31 cellular contexts compared by ENCODE assay signal in genomic region chr14:94123296-94123695, GRCh38. TPM values are rescaled to one million over a fixed set of nuclear protein-coding genes. Genes with fewer than 3 reads are reported as not detected.
"Had no signal": no experiment of that assay in that cellular context is flagged by ENCODE, and none has a peak within 500 bp of the region (broad histone marks: within the 10 kb centered on the region; RNA-seq: fewer than 3 reads in every experiment).

No MANE protein-coding gene starts in this region.

- H3K27me3 Mint-ChIP-seq: activated naive CD8-positive, alpha-beta T cell treated with anti-CD3 and anti-CD28 coated beads for 36 hours had no signal

- H3K36me3 ChIP-seq: right lobe of liver, suprapubic skin, transverse colon, uterus had no signal

- H3K27ac ChIP-seq: adrenal gland, body of pancreas, esophagus muscularis mucosa, foreskin keratinocyte, heart left ventricle, left lung, right lobe of liver, suprapubic skin, transverse colon, uterus, VCaP had no signal

- H3K4me1 Mint-ChIP-seq: activated naive CD8-positive, alpha-beta T cell treated with anti-CD3 and anti-CD28 coated beads for 36 hours had no signal

- ATAC-seq: body of pancreas; foreskin keratinocyte; heart left ventricle; left lung; mucosa of descending colon; natural killer cell treated with Interleukin-12 subunit alpha and Interleukin-12 subunit beta and Interleukin-15 and Interleukin-18, amount 100 ng/mL, for 72 hours; stimulated activated memory B cell treated with anti-CD40 and anti-IgM and Interleukin-4, amounts not matched to agents 10 μg/mL and 1 μg/mL and 100 μg/mL, for 72 hours had no signal

- H3K4me1 ChIP-seq: adrenal gland, body of pancreas, foreskin keratinocyte, right lobe of liver, uterus had no signal

- DNase-seq: activated CD8-positive, alpha-beta memory T cell treated with anti-CD3 and anti-CD28 coated beads for 24 hours; activated CD8-positive, alpha-beta memory T cell treated with anti-CD3 and anti-CD28 coated beads, Interleukin-2, amount 50 U/mL, for 4 hours; activated naive CD4-positive, alpha-beta T cell treated with Interleukin-2 at 50 U/mL for 16 hours; activated naive CD8-positive, alpha-beta T cell treated with anti-CD3 and anti-CD28 coated beads for 36 hours; aorta; body of pancreas; cerebellar nuclear complex; foreskin keratinocyte; kidney glomerular epithelial cell; left lung; mesendoderm; mucosa of descending colon; posterior cingulate gyrus; right lobe of liver; SK-N-SH; small intestine; stimulated activated CD4-positive, alpha-beta T cell treated with anti-CD3 and anti-CD28 coated beads, Interleukin-4, amount 100 ng/mL, for 24 hours; SW 1271; T-helper 9 cell; transverse colon; uterus had no signal

- H3K27me3 ChIP-seq: adrenal gland, body of pancreas, esophagus muscularis mucosa, heart left ventricle, left lung, right lobe of liver, suprapubic skin, transverse colon, uterus had no signal

- H3K36me3 Mint-ChIP-seq: natural killer cell treated with Interleukin-12 subunit alpha and Interleukin-12 subunit beta and Interleukin-15 and Interleukin-18, amount 100 ng/mL, for 72 hours had no signal

- H3K9me3 ChIP-seq: adrenal gland, right lobe of liver, SK-N-SH, uterus had no signal

- H3K4me3 Mint-ChIP-seq: activated naive CD8-positive, alpha-beta T cell treated with anti-CD3 and anti-CD28 coated beads for 36 hours; natural killer cell treated with Interleukin-12 subunit alpha and Interleukin-12 subunit beta and Interleukin-15 and Interleukin-18, amount 100 ng/mL, for 72 hours; stimulated activated memory B cell treated with anti-CD40 and anti-IgM and Interleukin-4, amounts not matched to agents 10 μg/mL and 1 μg/mL and 100 μg/mL, for 72 hours; T-helper 1 cell treated with Interleukin-12 subunit alpha and Interleukin-12 subunit beta and Interleukin-4 antibody, amounts not matched to agents 30 μg/mL and 1 μg/mL, for 36 hours had no signal

- H3K27ac Mint-ChIP-seq: activated naive CD8-positive, alpha-beta T cell treated with anti-CD3 and anti-CD28 coated beads for 36 hours; activated T-helper 2 cell treated with anti-CD3 and anti-CD28 coated beads, Interferon-gamma antibody, Interleukin-2, Interleukin-4, amounts not matched to agents 10 μg/mL and 5 μg/mL and 100 μg/mL, durations not matched to agents 14 hours and 24 hours and 36 hours; natural killer cell treated with Interleukin-12 subunit alpha and Interleukin-12 subunit beta and Interleukin-15 and Interleukin-18, amount 100 ng/mL, for 72 hours; stimulated activated memory B cell treated with anti-CD40 and anti-IgM and Interleukin-4, amounts not matched to agents 10 μg/mL and 1 μg/mL and 100 μg/mL, for 72 hours; T-helper 1 cell treated with Interleukin-12 subunit alpha and Interleukin-12 subunit beta and Interleukin-4 antibody, amounts not matched to agents 30 μg/mL and 1 μg/mL, for 36 hours had no signal

- H3K4me3 ChIP-seq: adrenal gland, body of pancreas, esophagus muscularis mucosa, heart left ventricle, left lung, lung, mucosa of descending colon, right lobe of liver, suprapubic skin, transverse colon, uterus had no signal

RNA-seq across cellular contexts. Expression of gene PPP4R4, which starts 50.8 kb away (rescaled TPM):
- total RNA-seq: transverse colon had no signal
